Comparison of ENCODE assay signal across 8 cellular contexts in the genomic region with DNA sequence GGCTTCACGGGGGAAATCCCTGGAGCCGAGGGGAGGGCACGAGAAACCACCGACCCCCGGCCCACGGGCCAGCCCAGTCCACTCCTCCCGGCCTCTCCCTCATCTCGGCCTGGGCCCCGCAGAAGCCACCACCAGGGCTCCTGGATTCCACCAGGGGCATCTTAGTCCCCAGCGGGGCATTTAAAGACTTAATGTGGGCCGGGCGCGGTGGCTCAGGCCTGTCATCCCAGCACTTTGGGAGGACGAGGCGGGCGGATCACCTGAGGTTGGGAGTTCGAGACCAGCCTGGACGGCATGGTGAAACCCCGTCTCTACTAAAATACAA. TPM values are rescaled to one million over a fixed set of nuclear protein-coding genes. Genes with fewer than 3 reads are reported as not detected.
DNase-seq lines count a peak whose midpoint lies in the region; ATAC-seq and TF ChIP-seq lines count a peak whose summit lies in the region.

No MANE protein-coding gene starts in this region.

- H3K36me3 ChIP-seq in HCT116 (ENCODE audit: control insufficient read depth in 1 of 2, insufficient read depth in 2 of 2, low read length in 2 of 2) = no peaks in the 10 kb centered on the region
- no peaks in the 10 kb centered on the region for H3K36me3 ChIP-seq in iPS-18a (ENCODE audit: control insufficient read depth, low read depth, low read length)
- no peaks in the 10 kb centered on the region for H3K36me3 ChIP-seq in smooth muscle cell (ENCODE audit: low read depth)
- no peaks in the 10 kb centered on the region for H3K36me3 ChIP-seq in Caco-2 (ENCODE audit: control insufficient read depth, insufficient read depth, low read length)
- H3K36me3 ChIP-seq in Karpas-422 (ENCODE audit: insufficient read depth, low read length) = peaks cover 19% of the 10 kb centered on the region

- intact Hi-C loops in HCT116 (cut with micrococcal nuclease) (no loop called here), Caco-2 (cut with micrococcal nuclease; ENCODE audit: unreplicated experiment) (no loop called here)

- no peak for TF ChIP-seq POLR2A in HCT116 (IDR thresholded peaks at IDR 0.05; ENCODE audit: borderline replicate concordance, extremely low read depth, insufficient read depth, insufficient read length)

- H3K4me3 Mint-ChIP-seq in Caco-2 (ENCODE audit: unreplicated experiment) = no peak overlapping the region

- POLR2A ChIA-PET in HCT116 (lab: Charles Lee) (no interaction called here), Caco-2 (lab: Charles Lee) (interaction anchor here (0.5 kb wide), 1 partner anchor 42 kb away, joined by 9 read pairs; no protein-coding TSS in a partner anchor)

- peak overlapping the region; percentile 72 for H3K27ac ChIP-seq in HCT116 (ENCODE audit: low read depth, low read length)
- no peak overlapping the region for H3K27ac ChIP-seq in iPS-18a (ENCODE audit: low read length)
- peak overlapping the region; percentile 75 for H3K27ac ChIP-seq in smooth muscle cell (ENCODE audit: low read depth)
- no peak overlapping the region for H3K27ac ChIP-seq in Karpas-422 (ENCODE audit: low read length)

- H3K9me2 ChIP-seq in HCT116 (ENCODE audit: insufficient read depth) (no peaks in the 10 kb centered on the region), Karpas-422 (replicated peaks; ENCODE audit: insufficient read depth, low read length) (no peaks in the 10 kb centered on the region)

- H4K20me1 ChIP-seq in HCT116 (ENCODE audit: insufficient read depth) (no peaks in the 10 kb centered on the region), smooth muscle cell (ENCODE audit: low read depth) (no peaks in the 10 kb centered on the region), Karpas-422 (ENCODE audit: insufficient read depth, low read depth, low read length) (peaks cover 20% of the 10 kb centered on the region; the same call in 1 of the 2 replicates)

- H3K36me3 Mint-ChIP-seq in Caco-2 (ENCODE audit: insufficient read depth, unreplicated experiment) = peaks cover 11% of the 10 kb centered on the region

- CTCF ChIA-PET in HCT116 (lab: Charles Lee) = interaction anchor here (1.0 kb wide), 1 partner anchor 17 kb away, joined by 3 read pairs; no protein-coding TSS in a partner anchor
- CTCF ChIA-PET in Caco-2 (lab: Charles Lee) = no interaction called here

- TF ChIP-seq RAD21 in HCT116 (IDR thresholded peaks at IDR 0.05; ENCODE audit: low read depth) = no peak

- peaks cover 8% of the 10 kb centered on the region for H3K4me1 Mint-ChIP-seq in Caco-2 (ENCODE audit: low read depth, unreplicated experiment)

- BruUV-seq in HCT116 (replicated peaks; lab: Mats Ljungman, UMichigan) = no TSS peak
- no TSS peak for BruUV-seq in Caco-2 (replicated peaks; lab: Mats Ljungman, UMichigan)

- H3K9me3 Mint-ChIP-seq in Caco-2 (ENCODE audit: unreplicated experiment) = no peaks in the 10 kb centered on the region

- no peak overlapping the region for H3K27ac Mint-ChIP-seq in Caco-2 (ENCODE audit: unreplicated experiment)

- TF ChIP-seq CTCF in HCT116 (IDR thresholded peaks at IDR 0.05 in 2 of 3, conservative IDR thresholded peaks at IDR 0.05 in 1 of 3; ENCODE audit: borderline replicate concordance in 1 of 3, insufficient read depth in 1 of 3, low read depth in 2 of 3, low read length in 2 of 3) (no peak), astrocyte of the spinal cord (IDR thresholded peaks at IDR 0.05; ENCODE audit: low read depth, low read length) (no peak), smooth muscle cell (IDR thresholded peaks at IDR 0.05; ENCODE audit: borderline replicate concordance, insufficient read depth, poor library complexity, severe bottlenecking) (no peak), Caco-2 (IDR thresholded peaks at IDR 0.05; ENCODE audit: insufficient read depth in 1 of 2, low read depth in 1 of 2, low read length in 1 of 2, severe bottlenecking in 1 of 2, unreplicated experiment in 1 of 2) (no peak), GM10266 (IDR thresholded peaks at IDR 0.05; ENCODE audit: control insufficient read depth, insufficient read depth, low read depth, missing control alignments) (no peak)

- RAD21 ChIA-PET in HCT116 (lab: Charles Lee; ENCODE audit: low non-redundant PET in 1 of 2, low total read pairs in 2 of 2, uncharacterized antibody in 2 of 2, unreplicated experiment in 2 of 2) = no interaction called here

- 53% methylated on average over 19 of the region's 19 CpGs for WGBS in smooth muscle cell (ENCODE audit: low lambda C conversion rate)

- H3K4me2 ChIP-seq in HCT116 (ENCODE audit: low read length) (peak overlapping the region; percentile 85), smooth muscle cell (peak overlapping the region; percentile 91), Karpas-422 (ENCODE audit: low read depth, low read length, poor library complexity, severe bottlenecking) (no peak overlapping the region)

- H3K9me3 ChIP-seq in HCT116 (ENCODE audit: control insufficient read depth in 1 of 2, insufficient read depth in 1 of 2, low read depth in 1 of 2, low read length in 2 of 2) (no peaks in the 10 kb centered on the region), iPS-18a (ENCODE audit: control insufficient read depth, low read depth, low read length) (no peaks in the 10 kb centered on the region), smooth muscle cell (replicated peaks; ENCODE audit: low read depth) (no peaks in the 10 kb centered on the region), Caco-2 (peaks cover 10% of the 10 kb centered on the region), Karpas-422 (ENCODE audit: low read length) (no peaks in the 10 kb centered on the region)

- H3K9ac ChIP-seq in HCT116 (ENCODE audit: low read length) = peak overlapping the region; percentile 63
- H3K9ac ChIP-seq in iPS-18a (ENCODE audit: low read length) = peak overlapping the region; percentile 70
- H3K9ac ChIP-seq in smooth muscle cell (ENCODE audit: low read depth) = no peak overlapping the region
- H3K9ac ChIP-seq in Karpas-422 (ENCODE audit: low read length) = no peak overlapping the region

- DNase-seq in HCT116 (ENCODE audit: low read depth, low spot score) (no peak), astrocyte of the spinal cord (ENCODE audit: low read depth, low spot score) (no peak), smooth muscle cell (lab: John Stamatoyannopoulos, UW; ENCODE audit: unreplicated experiment) (no peak), Caco-2 (no peak), Karpas-422 (no peak), GM10266 (ENCODE audit: extremely low spot score) (no peak)

- ATAC-seq in HCT116 (peak; percentile 39), HG02973 (IDR thresholded peaks at IDR 0.05; ENCODE audit: unreplicated experiment) (no peak)

- peaks cover 3% of the 10 kb centered on the region for H3F3A ChIP-seq in smooth muscle cell (ENCODE audit: low read depth)

- H3K79me2 ChIP-seq in HCT116 (ENCODE audit: insufficient read depth, low read length) (no peaks in the 10 kb centered on the region), smooth muscle cell (ENCODE audit: low read depth) (no peaks in the 10 kb centered on the region), Karpas-422 (ENCODE audit: low read length) (peaks cover 55% of the 10 kb centered on the region)

- H2AFZ ChIP-seq in HCT116 (ENCODE audit: low read depth, low read length, poor library complexity, severe bottlenecking) = no peak overlapping the region
- H2AFZ ChIP-seq in smooth muscle cell (ENCODE audit: low read depth) = peak overlapping the region; percentile 77
- H2AFZ ChIP-seq in Karpas-422 (ENCODE audit: low read length) = no peak overlapping the region

- H3K4me3 ChIP-seq in HCT116 (replicated peaks in 1 of 2; ENCODE audit: low read depth in 1 of 2, low read length in 2 of 2) (peak overlapping the region; percentile 51 to 61), astrocyte of the spinal cord (ENCODE audit: low read depth, low read length) (peak overlapping the region; percentile 48), iPS-18a (ENCODE audit: low read length) (peak overlapping the region; percentile 71), smooth muscle cell (peak overlapping the region; percentile 52), Caco-2 (ENCODE audit: low read depth, low read length) (no peak overlapping the region), Karpas-422 (ENCODE audit: low read length) (no peak overlapping the region)

- in situ Hi-C loops in astrocyte of the spinal cord (cut with HindIII; ENCODE audit: low sequenced_read_pairs) = no loop called here

- H3K27me3 Mint-ChIP-seq in Caco-2 (ENCODE audit: insufficient read depth, unreplicated experiment) = no peaks in the 10 kb centered on the region

- H3K27me3 ChIP-seq in HCT116 (ENCODE audit: insufficient read depth, low read length) = no peaks in the 10 kb centered on the region
- H3K27me3 ChIP-seq in iPS-18a (ENCODE audit: control insufficient read depth, insufficient read depth, low read length) = peaks cover 6% of the 10 kb centered on the region
- H3K27me3 ChIP-seq in smooth muscle cell (ENCODE audit: low read depth) = peaks cover 6% of the 10 kb centered on the region
- no peaks in the 10 kb centered on the region for H3K27me3 ChIP-seq in Caco-2 (replicated peaks; ENCODE audit: control insufficient read depth, insufficient read depth, low read length)
- H3K27me3 ChIP-seq in Karpas-422 (ENCODE audit: low read length) = no peaks in the 10 kb centered on the region

- H3K4me1 ChIP-seq in HCT116 (ENCODE audit: control insufficient read depth in 1 of 2, insufficient read depth in 2 of 2, low read length in 2 of 2) (peaks cover 3 to 15% of the 10 kb centered on the region in 2 experiments; a peak in 2 of 4 replicates), iPS-18a (ENCODE audit: control insufficient read depth, low read depth, low read length) (no peaks in the 10 kb centered on the region), smooth muscle cell (ENCODE audit: low read depth) (no peaks in the 10 kb centered on the region), Caco-2 (peaks cover 16% of the 10 kb centered on the region), Karpas-422 (ENCODE audit: low read length) (peaks cover 34% of the 10 kb centered on the region)

TF ChIP-seq in HCT116, 20 proteins besides CTCF, POLR2A, EP300 and RAD21 (continues in another document):
- TF ChIP-seq, protein P1, sequence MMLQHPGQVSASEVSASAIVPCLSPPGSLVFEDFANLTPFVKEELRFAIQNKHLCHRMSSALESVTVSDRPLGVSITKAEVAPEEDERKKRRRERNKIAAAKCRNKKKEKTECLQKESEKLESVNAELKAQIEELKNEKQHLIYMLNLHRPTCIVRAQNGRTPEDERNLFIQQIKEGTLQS (IDR thresholded peaks at IDR 0.05) = no peak

RNA-seq across cellular contexts. Expression of gene ABR, which starts 24.1 kb away (rescaled TPM):
- total RNA-seq in HCT116 (2021; ENCODE audit: unreplicated experiment) (58.5 TPM), smooth muscle cell (26.5 and 29.1 TPM in 2 replicates), Caco-2 (2022) (71.3 and 78.3 TPM in 2 replicates)
- polyA plus RNA-seq in HCT116 (2012) = 55.2 and 59.1 TPM in 2 replicates
- polyA plus RNA-seq in smooth muscle cell = 16.1 and 23.3 TPM in 2 replicates
- 113 and 165 TPM in 2 replicates for total RNA-seq in Karpas-422 (2014; rRNA removed; shearing (Covaris generic); ENCODE audit: low replicate concordance)

Comparison
In these comparisons a context has a peak if more than half of its experiments do, and no peak if none do; other contexts are left out.
1. H3K27ac ChIP-seq: peak in HCT116 (single experiment) and smooth muscle cell (single experiment); none in iPS-18a (single experiment) and Karpas-422 (single experiment).
2. H3K4me3 ChIP-seq: peak in HCT116 (2 of 2), astrocyte of the spinal cord (single experiment), iPS-18a (single experiment) and smooth muscle cell (single experiment); none in Caco-2 (single experiment) and Karpas-422 (single experiment).
3. H3K9ac ChIP-seq: peak in HCT116 (single experiment) and iPS-18a (single experiment); none in smooth muscle cell (single experiment) and Karpas-422 (single experiment).